34 cellular contexts compared by ENCODE assay signal in the genomic region with DNA sequence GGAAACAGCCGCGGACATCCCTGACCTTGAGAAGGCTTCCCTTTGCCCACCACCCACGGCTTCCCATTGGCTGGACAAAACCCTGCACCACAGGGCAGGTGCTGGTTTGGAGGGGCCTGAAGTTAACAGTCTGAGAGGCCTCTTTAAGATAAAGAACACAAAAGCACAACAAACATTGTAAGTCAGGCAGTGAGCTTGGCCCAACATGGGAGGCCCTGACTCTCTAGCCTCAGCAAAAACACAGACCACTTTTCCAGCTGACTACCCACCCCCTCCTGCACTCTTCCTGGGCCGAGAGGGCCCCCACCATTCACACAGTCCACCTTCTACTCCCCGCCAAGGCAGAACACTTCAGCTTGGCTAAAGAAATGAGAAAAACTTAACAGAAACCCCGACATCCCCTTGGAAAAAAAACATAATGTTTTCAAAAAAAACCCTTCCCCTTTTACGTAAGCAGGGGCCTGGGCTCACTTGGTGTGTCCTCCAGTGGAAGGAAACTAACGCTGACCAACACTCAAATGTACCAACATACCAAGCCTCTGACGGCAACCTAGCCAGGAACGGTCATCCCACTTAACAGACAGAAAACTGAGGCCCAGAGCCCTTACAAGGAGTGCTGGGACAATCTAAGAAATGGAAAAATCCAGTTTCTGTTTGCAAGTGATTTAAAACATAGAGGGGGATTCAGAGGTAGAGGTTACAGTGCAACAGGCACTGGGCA.
"Had no signal": no experiment of that assay in that cellular context is flagged by ENCODE, and none has a peak within 500 bp of the region (broad histone marks: within the 10 kb centered on the region; RNA-seq: fewer than 3 reads in every experiment).

No MANE protein-coding gene starts in this region.

- H3K4me1 ChIP-seq: Peyer's patch, SJSA1 had no signal

- H3K9ac ChIP-seq: KMS-11, SK-N-SH had no signal

- H3K4me3 ChIP-seq: cardiac muscle cell, Peyer's patch, SJSA1 had no signal

- DNase-seq: activated B cell treated with CpG ODN at 0.5 μM for 24 hours; activated CD4-positive, alpha-beta memory T cell treated with anti-CD3 and anti-CD28 coated beads for 36 hours; activated CD4-positive, alpha-beta T cell treated with anti-CD3 and anti-CD28 coated beads for 4 hours; activated CD4-positive, alpha-beta T cell treated with anti-CD3 and anti-CD28 coated beads, Interleukin-2, amount 50 U/mL, for 1 hour; activated CD4-positive, CD25-positive, alpha-beta regulatory T cell treated with anti-CD3 and anti-CD28 coated beads, Interleukin-2, amount 50 U/mL, for 72 hours; activated effector memory CD4-positive, alpha-beta T cell treated with anti-CD3 and anti-CD28 coated beads, Interleukin-2, amount 50 U/mL, for 16 hours; activated naive CD4-positive, alpha-beta T cell; activated naive CD4-positive, alpha-beta T cell treated with anti-CD3 and anti-CD28 coated beads, Interleukin-2, amount 50 U/mL, for 16 hours; activated naive CD8-positive, alpha-beta T cell treated with anti-CD3 and anti-CD28 coated beads for 36 hours; activated T-cell treated with anti-CD3 and anti-CD28 coated beads, Interleukin-2, amount 50 U/mL, for 1 hour; activated T-cell treated with anti-CD3 and anti-CD28 coated beads, Interleukin-2, amount 50 U/mL, for 72 hours; amniotic stem cell; aorta; brain microvascular endothelial cell; MM.1S; NCI-H1092 treated with DMSO at 0.1 percent for 48 hours; NCI-H1417; NCI-H1694; NCI-H1930; NCI-H2081 treated with DMSO at 0.1 percent for 48 hours; NCI-H345; NCI-H524 treated with DMSO at 0.1 percent for 48 hours; PC-3; Peyer's patch; RPMI8226; SHP77 treated with DMSO at 0.1 percent for 48 hours; SK-N-SH had no signal

- H3K9me3 ChIP-seq: Peyer's patch, SJSA1, SK-N-SH had no signal

- H3K27me3 Mint-ChIP-seq: activated B cell treated with CpG ODN at 0.5 μM for 24 hours; activated naive CD8-positive, alpha-beta T cell treated with anti-CD3 and anti-CD28 coated beads for 36 hours had no signal

- H3K27ac Mint-ChIP-seq: activated B cell treated with CpG ODN at 0.5 μM for 24 hours; activated CD4-positive, alpha-beta memory T cell treated with anti-CD3 and anti-CD28 coated beads for 36 hours; activated naive CD8-positive, alpha-beta T cell treated with anti-CD3 and anti-CD28 coated beads for 36 hours; activated T-cell treated with anti-CD3 and anti-CD28 coated beads, Interleukin-2, amount 50 U/mL, for 72 hours; activated T-helper 17 cell treated with anti-CD3 and anti-CD28 coated beads, Interleukin-2, amount 50 U/mL, for 72 hours; T-helper 1 cell treated with Interleukin-12 subunit alpha and Interleukin-12 subunit beta and Interleukin-4 antibody, amounts not matched to agents 30 μg/mL and 1 μg/mL, for 36 hours; T-helper 2 cell treated with Interferon-gamma antibody and Interleukin-4, amounts not matched to agents 5 μg/mL and 100 μg/mL, for 36 hours had no signal

- H3K36me3 Mint-ChIP-seq: activated CD4-positive, alpha-beta memory T cell treated with anti-CD3 and anti-CD28 coated beads for 36 hours; activated naive CD8-positive, alpha-beta T cell treated with anti-CD3 and anti-CD28 coated beads for 36 hours had no signal

- ATAC-seq: activated T-cell treated with anti-CD3 and anti-CD28 coated beads, Interleukin-2, amount 50 U/mL, for 72 hours; activated T-helper 17 cell treated with anti-CD3 and anti-CD28 coated beads, Interleukin-2, amount 50 U/mL, for 72 hours; PC-3 had no signal

- H3K27ac ChIP-seq: brain microvascular endothelial cell, cardiac muscle cell, KMS-11, Peyer's patch, SJSA1, VCaP had no signal

- H3K27me3 ChIP-seq: brain microvascular endothelial cell, cardiac muscle cell, Peyer's patch, SJSA1 had no signal

- H3K4me1 Mint-ChIP-seq: activated B cell treated with CpG ODN at 0.5 μM for 24 hours; activated naive CD8-positive, alpha-beta T cell treated with anti-CD3 and anti-CD28 coated beads for 36 hours; activated T-helper 17 cell treated with anti-CD3 and anti-CD28 coated beads, Interleukin-2, amount 50 U/mL, for 72 hours had no signal

- H3K36me3 ChIP-seq: brain microvascular endothelial cell, cardiac muscle cell, Peyer's patch, SJSA1 had no signal

- H3K9me3 Mint-ChIP-seq: activated B cell treated with CpG ODN at 0.5 μM for 24 hours; activated CD4-positive, alpha-beta memory T cell treated with anti-CD3 and anti-CD28 coated beads for 36 hours; activated naive CD8-positive, alpha-beta T cell treated with anti-CD3 and anti-CD28 coated beads for 36 hours; activated T-cell treated with anti-CD3 and anti-CD28 coated beads, Interleukin-2, amount 50 U/mL, for 72 hours; activated T-helper 17 cell treated with anti-CD3 and anti-CD28 coated beads, Interleukin-2, amount 50 U/mL, for 72 hours; T-helper 1 cell treated with Interleukin-12 subunit alpha and Interleukin-12 subunit beta and Interleukin-4 antibody, amounts not matched to agents 30 μg/mL and 1 μg/mL, for 36 hours; T-helper 2 cell treated with Interferon-gamma antibody and Interleukin-4, amounts not matched to agents 5 μg/mL and 100 μg/mL, for 36 hours had no signal

- H3K4me3 Mint-ChIP-seq: activated B cell treated with CpG ODN at 0.5 μM for 24 hours; activated CD4-positive, alpha-beta memory T cell treated with anti-CD3 and anti-CD28 coated beads for 36 hours; activated naive CD8-positive, alpha-beta T cell treated with anti-CD3 and anti-CD28 coated beads for 36 hours; activated T-cell treated with anti-CD3 and anti-CD28 coated beads, Interleukin-2, amount 50 U/mL, for 72 hours; activated T-helper 17 cell treated with anti-CD3 and anti-CD28 coated beads, Interleukin-2, amount 50 U/mL, for 72 hours; T-helper 1 cell treated with Interleukin-12 subunit alpha and Interleukin-12 subunit beta and Interleukin-4 antibody, amounts not matched to agents 30 μg/mL and 1 μg/mL, for 36 hours; T-helper 2 cell treated with Interferon-gamma antibody and Interleukin-4, amounts not matched to agents 5 μg/mL and 100 μg/mL, for 36 hours had no signal

- H3K4me2 ChIP-seq: KMS-11, SK-N-SH had no signal
